Comparison of ENCODE assay signal across 17 cellular contexts in genomic region chr5:179494774-179495173, GRCh38.
"Had no signal": no experiment of that assay in that cellular context is flagged by ENCODE, and none has a peak within 500 bp of the region (broad histone marks: within the 10 kb centered on the region; RNA-seq: fewer than 3 reads in every experiment).

No MANE protein-coding gene starts in this region.

- H3K27me3 Mint-ChIP-seq: naive B cell had no signal

- H3K27ac Mint-ChIP-seq: activated CD8-positive, alpha-beta T cell treated with anti-CD3 and anti-CD28 coated beads for 36 hours; activated naive CD4-positive, alpha-beta T cell treated with anti-CD3 and anti-CD28 coated beads, Interleukin-2, amount 50 U/mL, for 72 hours; activated T-helper 2 cell treated with anti-CD3 and anti-CD28 coated beads, Interferon-gamma antibody, Interleukin-2, Interleukin-4, amounts not matched to agents 10 μg/mL and 5 μg/mL and 100 μg/mL, durations not matched to agents 14 hours and 24 hours and 36 hours; nephron progenitor cell had no signal

- H3K36me3 ChIP-seq: cardiac muscle cell, gastroesophageal sphincter, pancreas, transverse colon, uterus had no signal

- H3K9me3 ChIP-seq: gastroesophageal sphincter, pancreas, psoas muscle, testis, transverse colon, uterus had no signal

- H3K36me3 Mint-ChIP-seq: activated naive CD4-positive, alpha-beta T cell treated with anti-CD3 and anti-CD28 coated beads, Interleukin-2, amount 50 U/mL, for 72 hours; naive B cell had no signal

- H3K4me3 Mint-ChIP-seq: activated CD8-positive, alpha-beta T cell treated with anti-CD3 and anti-CD28 coated beads for 36 hours; naive B cell; nephron progenitor cell had no signal

- H3K27ac ChIP-seq: cardiac muscle cell, coronary artery, dorsolateral prefrontal cortex, gastroesophageal sphincter, pancreas, psoas muscle, testis, transverse colon, uterus had no signal

- H3K4me1 ChIP-seq: gastroesophageal sphincter, pancreas, psoas muscle, testis, transverse colon, uterus had no signal

- H3K27me3 ChIP-seq: cardiac muscle cell, pancreas, testis, transverse colon had no signal

- DNase-seq: left cardiac atrium; left ventricle myocardium superior; psoas muscle; stimulated activated naive CD4-positive, alpha-beta T cell treated with Interleukin-2 at 50 U/mL for 16 hours had no signal

- H3K4me3 ChIP-seq: cardiac muscle cell, coronary artery, dorsolateral prefrontal cortex, gastroesophageal sphincter, pancreas, psoas muscle, testis, transverse colon, uterus had no signal

- H3K9me3 Mint-ChIP-seq: activated CD8-positive, alpha-beta T cell treated with anti-CD3 and anti-CD28 coated beads for 36 hours; activated naive CD4-positive, alpha-beta T cell treated with anti-CD3 and anti-CD28 coated beads, Interleukin-2, amount 50 U/mL, for 72 hours; activated T-helper 2 cell treated with anti-CD3 and anti-CD28 coated beads, Interferon-gamma antibody, Interleukin-2, Interleukin-4, amounts not matched to agents 10 μg/mL and 5 μg/mL and 100 μg/mL, durations not matched to agents 14 hours and 24 hours and 36 hours; naive B cell had no signal
